Comparison of ENCODE assay signal across 1 cellular context in genomic region chr20:32789896-32790750, GRCh38.
A peak's percentile ranks its signal among the peaks of the same experiment; 100 is the strongest.
TF ChIP-seq lines count a peak whose summit lies in the region.

No MANE protein-coding gene starts in this region.

TF ChIP-seq in HepG2, 621 proteins besides CTCF, POLR2A, EP300 and RAD21 (continued from another document and continues in another):
- TF ChIP-seq SPEN (CRISPR knock-in tag; IDR thresholded peaks at IDR 0.05; ENCODE audit: low read depth) (no peak), LCORL (IDR thresholded peaks at IDR 0.05) (no peak), LCORL (CRISPR knock-in tag; IDR thresholded peaks at IDR 0.05) (no peak), SMC3 (IDR thresholded peaks at IDR 0.05; ENCODE audit: low read length) (peak; percentile 98), ZNF572 (CRISPR knock-in tag; IDR thresholded peaks at IDR 0.05) (peak; percentile 37; the same call in 1 of the 2 replicates), FOXA1 (IDR thresholded peaks at IDR 0.05) (no peak), FOXA1 (CRISPR knock-in tag; IDR thresholded peaks at IDR 0.05) (0 out of 2 replicates have a peak, but pooled peaks have one; percentile 2), SYNCRIP (IDR thresholded peaks at IDR 0.05; ENCODE audit: insufficient read depth, low read depth, low read length) (no peak), ZNF800 (CRISPR knock-in tag; IDR thresholded peaks at IDR 0.05) (no peak), IKZF5 (CRISPR knock-in tag; IDR thresholded peaks at IDR 0.05) (peak; percentile 48; the same call in 1 of the 2 replicates), HNRNPK (IDR thresholded peaks at IDR 0.05; ENCODE audit: low read depth, low read length, poor library complexity, severe bottlenecking) (no peak), ELF3 (CRISPR knock-in tag; IDR thresholded peaks at IDR 0.05) (peak; percentile 25; the same call in 1 of the 2 replicates), ZNF780A (CRISPR knock-in tag; IDR thresholded peaks at IDR 0.05) (no peak), ZNF224 (CRISPR knock-in tag; IDR thresholded peaks at IDR 0.05) (no peak), ZNF580 (CRISPR knock-in tag; IDR thresholded peaks at IDR 0.05; ENCODE audit: borderline replicate concordance, low read depth) (peak; percentile 59; the same call in 1 of the 2 replicates), ELF4 (CRISPR knock-in tag; IDR thresholded peaks at IDR 0.05; ENCODE audit: borderline replicate concordance) (no peak), POLR2AphosphoS2 (IDR thresholded peaks at IDR 0.05; ENCODE audit: low read depth, low read length) (no peak), ZNF564 (CRISPR knock-in tag; IDR thresholded peaks at IDR 0.05) (no peak), ZNF235 (CRISPR knock-in tag; IDR thresholded peaks at IDR 0.05; ENCODE audit: borderline replicate concordance) (no peak), ZNF556 (CRISPR knock-in tag; IDR thresholded peaks at IDR 0.05; ENCODE audit: borderline replicate concordance) (no peak), SAFB2 (CRISPR knock-in tag; IDR thresholded peaks at IDR 0.05; ENCODE audit: borderline replicate concordance, low read depth) (no peak), ZNF607 (CRISPR knock-in tag; IDR thresholded peaks at IDR 0.05; ENCODE audit: borderline replicate concordance) (no peak), BCL3 (CRISPR knock-in tag; IDR thresholded peaks at IDR 0.05) (0 out of 2 replicates have a peak, but pooled peaks have one; percentile 59), ZNF660 (CRISPR knock-in tag; IDR thresholded peaks at IDR 0.05; ENCODE audit: borderline replicate concordance, low read depth) (no peak), NFKBIZ (CRISPR knock-in tag; IDR thresholded peaks at IDR 0.05) (no peak), GABPB1 (CRISPR knock-in tag; IDR thresholded peaks at IDR 0.05) (no peak), NFKB2 (CRISPR knock-in tag; IDR thresholded peaks at IDR 0.05; ENCODE audit: borderline replicate concordance) (no peak), ZNF34 (CRISPR knock-in tag; IDR thresholded peaks at IDR 0.05; ENCODE audit: borderline replicate concordance) (no peak), MED8 (CRISPR knock-in tag; IDR thresholded peaks at IDR 0.05; ENCODE audit: insufficient replicate concordance) (no peak), ZNF773 (CRISPR knock-in tag; IDR thresholded peaks at IDR 0.05; ENCODE audit: borderline replicate concordance) (no peak), PRDM10 (CRISPR knock-in tag; IDR thresholded peaks at IDR 0.05; ENCODE audit: low read depth) (no peak), KDM1A (CRISPR knock-in tag; IDR thresholded peaks at IDR 0.05) (no peak), ARID2 (CRISPR knock-in tag; IDR thresholded peaks at IDR 0.05; ENCODE audit: borderline replicate concordance) (no peak), TFE3 (CRISPR knock-in tag; IDR thresholded peaks at IDR 0.05) (no peak), MLLT10 (CRISPR knock-in tag; IDR thresholded peaks at IDR 0.05) (no peak), TBX3 (IDR thresholded peaks at IDR 0.05; ENCODE audit: borderline replicate concordance) (no peak), ZBTB25 (CRISPR knock-in tag; IDR thresholded peaks at IDR 0.05) (0 out of 2 replicates have a peak, but pooled peaks have one; percentile 32), ZNF710 (CRISPR knock-in tag; IDR thresholded peaks at IDR 0.05; ENCODE audit: borderline replicate concordance) (no peak), ZNF362 (CRISPR knock-in tag; IDR thresholded peaks at IDR 0.05; ENCODE audit: borderline replicate concordance) (no peak), ZNF337 (CRISPR knock-in tag; IDR thresholded peaks at IDR 0.05; ENCODE audit: borderline replicate concordance, low read depth) (no peak), MED13 (CRISPR knock-in tag; IDR thresholded peaks at IDR 0.05) (no peak), ZBTB8A (CRISPR knock-in tag; IDR thresholded peaks at IDR 0.05; ENCODE audit: borderline replicate concordance, low read depth) (no peak), MLX (CRISPR knock-in tag; IDR thresholded peaks at IDR 0.05) (no peak), POLR2G (IDR thresholded peaks at IDR 0.05; ENCODE audit: low read depth, low read length) (no peak), BHLHE40 (IDR thresholded peaks at IDR 0.05; ENCODE audit: low read length) (0 out of 2 replicates have a peak, but pooled peaks have one; percentile 28), ZNF3 (CRISPR knock-in tag; IDR thresholded peaks at IDR 0.05) (no peak), FOXM1 (CRISPR knock-in tag; IDR thresholded peaks at IDR 0.05) (no peak), TAF15 (IDR thresholded peaks at IDR 0.05; ENCODE audit: low read depth, low read length, poor library complexity, severe bottlenecking) (no peak)
